In the genomic region with DNA sequence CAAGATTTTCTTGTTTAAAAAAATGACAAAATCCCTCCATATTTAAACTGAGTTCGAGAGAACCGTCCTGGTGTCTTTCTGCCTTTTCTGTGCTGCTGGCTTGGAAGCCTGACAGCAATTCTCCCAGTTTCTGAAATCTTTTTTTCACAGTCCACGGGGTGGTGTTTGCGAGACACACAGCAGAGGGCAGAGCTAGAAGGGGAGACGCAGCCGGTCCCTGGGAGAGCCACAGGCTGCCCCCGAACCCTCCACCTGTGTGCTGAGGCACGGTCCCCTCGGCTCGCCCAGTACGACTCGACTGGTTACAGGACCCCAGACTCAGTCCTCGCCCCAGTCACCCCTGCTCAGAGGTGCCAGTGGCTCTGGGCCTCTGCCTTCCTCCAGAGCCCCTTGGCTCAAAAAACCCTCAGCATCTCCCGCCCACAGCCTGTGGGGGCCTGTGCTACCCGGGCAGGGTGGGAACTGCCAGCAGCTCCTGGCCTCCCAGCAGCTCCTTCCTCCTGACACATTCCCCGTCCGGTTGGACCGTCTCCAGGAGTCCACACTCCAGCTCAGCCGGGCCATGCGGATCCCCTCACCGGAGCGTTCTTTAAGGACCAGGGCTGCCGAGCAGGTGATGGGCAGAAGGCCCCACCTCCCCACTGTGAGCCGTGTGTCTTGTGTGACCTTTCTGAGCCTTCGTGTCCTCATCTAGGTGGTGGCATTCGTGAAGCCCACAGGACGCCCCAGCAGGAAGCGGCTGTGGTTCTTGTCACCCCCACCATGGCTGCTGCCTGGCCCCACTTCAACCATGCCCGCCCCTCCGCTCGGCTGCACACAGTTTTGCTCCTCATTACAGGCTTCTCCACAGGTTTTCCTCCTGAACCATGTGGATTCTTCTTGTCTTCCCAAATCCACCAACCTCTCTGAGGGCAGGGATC, we compare ENCODE assay signal across 10 cellular contexts. TPM values are rescaled to one million over a fixed set of nuclear protein-coding genes. Genes with fewer than 3 reads are reported as not detected.
DNase-seq lines count a peak whose midpoint lies in the region; ATAC-seq lines count a peak whose summit lies in the region.
"Had no signal": no experiment of that assay in that cellular context is flagged by ENCODE, and none has a peak within 500 bp of the region (broad histone marks: within the 10 kb centered on the region; RNA-seq: fewer than 3 reads in every experiment).

No MANE protein-coding gene starts in this region.

- peak; percentile 45 to 67 for ATAC-seq in natural killer cell treated with Interleukin-12 subunit alpha and Interleukin-12 subunit beta and Interleukin-15 and Interleukin-18, amount 100 ng/mL, for 72 hours
- ATAC-seq in GM18861 (IDR thresholded peaks at IDR 0.05; ENCODE audit: unreplicated experiment) (no peak), GM21786 (IDR thresholded peaks at IDR 0.05; ENCODE audit: unreplicated experiment) (no peak)

- no peak overlapping the region for H3K27ac ChIP-seq in effector memory CD4-positive, alpha-beta T cell (ENCODE audit: insufficient read depth, low read length, poor library complexity, severe bottlenecking)

- peaks cover 8 to 15% of the 10 kb centered on the region in 2 donors for H3K27me3 Mint-ChIP-seq in natural killer cell treated with Interleukin-12 subunit alpha and Interleukin-12 subunit beta and Interleukin-15 and Interleukin-18, amount 100 ng/mL, for 72 hours

- H3K4me3 Mint-ChIP-seq in natural killer cell treated with Interleukin-12 subunit alpha and Interleukin-12 subunit beta and Interleukin-15 and Interleukin-18, amount 100 ng/mL, for 72 hours: peak overlapping the region; percentile 33

- no peak overlapping the region for H3K4me3 ChIP-seq in effector memory CD4-positive, alpha-beta T cell (ENCODE audit: insufficient read depth, low read depth, low read length, poor library complexity, severe bottlenecking)

- in situ Hi-C loops in G401 (cut with HindIII; ENCODE audit: low sequenced_read_pairs): no loop called here

- no peaks in the 10 kb centered on the region for H3K4me1 ChIP-seq in effector memory CD4-positive, alpha-beta T cell (ENCODE audit: control insufficient read depth, insufficient read depth, low read length, poor library complexity, severe bottlenecking)

- H3K36me3 ChIP-seq in effector memory CD4-positive, alpha-beta T cell (ENCODE audit: control insufficient read depth, insufficient read depth, low read length): no peaks in the 10 kb centered on the region

- H3K4me1 Mint-ChIP-seq in natural killer cell treated with Interleukin-12 subunit alpha and Interleukin-12 subunit beta and Interleukin-15 and Interleukin-18, amount 100 ng/mL, for 72 hours (ENCODE audit: low read depth in 2 of 2): peaks cover 20 to 24% of the 10 kb centered on the region in 2 donors

- DNase-seq in G401 (ENCODE audit: low spot score) (peak; percentile 83), LHCN-M2 (ENCODE audit: low read depth) (peak; percentile 7), cerebellum (ENCODE audit: low spot score) (peak; percentile 83), NCI-H446 (lab: John Stamatoyannopoulos, UW) (no peak)
- no peak for DNase-seq in natural killer cell treated with Interleukin-12 subunit alpha and Interleukin-12 subunit beta and Interleukin-15 and Interleukin-18, amount 100 ng/mL, for 72 hours (ENCODE audit: low spot score)
- DNase-seq in effector memory CD4-positive, alpha-beta T cell: no peak

- H3K27me3 ChIP-seq in effector memory CD4-positive, alpha-beta T cell (replicated peaks; ENCODE audit: control insufficient read depth, insufficient read depth, low read length, poor library complexity, severe bottlenecking): peaks cover 4% of the 10 kb centered on the region

- no peaks in the 10 kb centered on the region for H3K9me3 Mint-ChIP-seq in natural killer cell treated with Interleukin-12 subunit alpha and Interleukin-12 subunit beta and Interleukin-15 and Interleukin-18, amount 100 ng/mL, for 72 hours

- no peaks in the 10 kb centered on the region for H3K36me3 Mint-ChIP-seq in natural killer cell treated with Interleukin-12 subunit alpha and Interleukin-12 subunit beta and Interleukin-15 and Interleukin-18, amount 100 ng/mL, for 72 hours

- H3K27ac Mint-ChIP-seq in natural killer cell treated with Interleukin-12 subunit alpha and Interleukin-12 subunit beta and Interleukin-15 and Interleukin-18, amount 100 ng/mL, for 72 hours: peak overlapping the region; percentile 22 to 24

- no peaks in the 10 kb centered on the region for H3K9me3 ChIP-seq in effector memory CD4-positive, alpha-beta T cell (ENCODE audit: control insufficient read depth, low read length)

RNA-seq across cellular contexts. Expression of a gene that starts 52.3 kb away (rescaled TPM):
- not detected in 2 replicates for total RNA-seq in G401 (2014; rRNA removed; shearing (Covaris generic))
- total RNA-seq in LHCN-M2 (2014; rRNA removed): 0.19 and 0.69 TPM in 2 replicates
- polyA plus RNA-seq in LHCN-M2 (2012): 0.17 TPM
- total RNA-seq in cerebellum: 11.9 TPM
- total RNA-seq in natural killer cell treated with Interleukin-12 subunit alpha and Interleukin-12 subunit beta and Interleukin-15 and Interleukin-18, amount 100 ng/mL, for 72 hours: under 1 TPM in 1 of 2 donors, not detected in 1; 0.07 TPM
- total RNA-seq: pulmonary artery endothelial cell; T-helper 2 cell treated with Interferon-gamma antibody and Interleukin-4, amounts not matched to agents 100 ng/mL and 5 ng/mL, for 36 hours had no signal

Comparison
In these comparisons a context has a peak if more than half of its experiments do, and no peak if none do; other contexts are left out.
1. DNase-seq: peak in G401 (single experiment), LHCN-M2 (single experiment) and cerebellum (single experiment); none in natural killer cell treated with Interleukin-12 subunit alpha and Interleukin-12 subunit beta and Interleukin-15 and Interleukin-18, amount 100 ng/mL, for 72 hours (single experiment), NCI-H446 (0 of 2) and effector memory CD4-positive, alpha-beta T cell (0 of 3).
2. ATAC-seq: peak in natural killer cell treated with Interleukin-12 subunit alpha and Interleukin-12 subunit beta and Interleukin-15 and Interleukin-18, amount 100 ng/mL, for 72 hours (2 of 2); none in GM18861 (single experiment) and GM21786 (single experiment).